ENCODE assay signal across 27 cellular contexts in the genomic region with DNA sequence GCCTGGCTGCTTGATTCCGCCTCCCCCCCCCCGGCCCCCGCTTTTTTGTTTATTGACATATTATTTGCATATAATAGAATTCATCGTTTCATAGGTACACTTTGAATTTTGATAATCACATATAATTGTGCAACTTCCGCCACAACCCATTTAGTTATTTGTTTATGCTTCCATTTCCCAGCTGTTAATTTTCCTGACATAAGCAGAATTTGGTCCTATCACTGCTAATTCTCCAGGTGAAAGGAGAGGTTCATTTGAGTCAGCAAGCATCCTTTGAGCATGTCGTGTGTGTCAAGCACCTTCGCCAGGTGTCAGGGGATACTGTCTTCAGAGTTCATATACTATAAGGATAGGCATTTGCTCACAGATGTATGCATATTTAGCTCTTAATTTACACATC.
"Had no signal": no experiment of that assay in that cellular context is flagged by ENCODE, and none has a peak within 500 bp of the region (broad histone marks: within the 10 kb centered on the region; RNA-seq: fewer than 3 reads in every experiment).

No MANE protein-coding gene starts in this region.

- ATAC-seq: effector memory CD8-positive, alpha-beta T cell; natural killer cell; psoas muscle; right cardiac atrium; stimulated activated memory B cell treated with anti-CD40 and anti-IgM and Interleukin-4, amounts not matched to agents 10 μg/mL and 1 μg/mL and 100 μg/mL, for 72 hours; stimulated activated naive CD8-positive, alpha-beta T cell treated with anti-CD3 and anti-CD28 coated beads, Interleukin-15, Interleukin-2, amounts not matched to agents 100 U/mL and 50 U/mL, for 24 hours had no signal

- H3K27me3 Mint-ChIP-seq: effector memory CD8-positive, alpha-beta T cell; memory B cell; stimulated activated memory B cell treated with anti-CD40 and anti-IgM and Interleukin-4, amounts not matched to agents 10 μg/mL and 1 μg/mL and 100 μg/mL, for 72 hours had no signal

- H3K4me1 ChIP-seq: esophagus squamous epithelium, spleen, testis, tibial artery had no signal

- DNase-seq: effector memory CD8-positive, alpha-beta T cell; erythroblast; esophagus squamous epithelium; foreskin melanocyte; glutamatergic neuron; hypothalamus; immature natural killer cell; islet precursor cell; kidney glomerular epithelial cell; natural killer cell; occipital lobe; ovary; posterior cingulate gyrus; psoas muscle; right cardiac atrium; spleen; stimulated activated CD4-positive, alpha-beta T cell treated with anti-CD3 and anti-CD28 coated beads, Interleukin-4, amount 100 ng/mL, for 4 hours; stimulated activated naive CD8-positive, alpha-beta T cell treated with anti-CD3 and anti-CD28 coated beads, Interleukin-15, Interleukin-2, amounts not matched to agents 100 U/mL and 50 U/mL, for 24 hours; testis; tibial artery had no signal

- H3K27me3 ChIP-seq: esophagus squamous epithelium, ovary, spleen, testis, tibial artery had no signal

- H3K36me3 ChIP-seq: esophagus squamous epithelium, ovary, spleen, tibial artery had no signal

- FAIRE-seq: endometrium had no signal

- H3K4me3 ChIP-seq: coronary artery, esophagus squamous epithelium, lung, ovary, psoas muscle, skin epidermis, spleen, testis, tibial artery had no signal

- H3K9me3 ChIP-seq: esophagus squamous epithelium, ovary, psoas muscle, testis, tibial artery had no signal

- H3K27ac Mint-ChIP-seq: effector memory CD8-positive, alpha-beta T cell; immature natural killer cell; memory B cell; natural killer cell; stimulated activated memory B cell treated with anti-CD40 and anti-IgM and Interleukin-4, amounts not matched to agents 10 μg/mL and 1 μg/mL and 100 μg/mL, for 72 hours; type B pancreatic cell had no signal

- H3K27ac ChIP-seq: coronary artery, esophagus squamous epithelium, ovary, psoas muscle, skin epidermis, spleen, testis, tibial artery had no signal

- H3K4me3 Mint-ChIP-seq: effector memory CD8-positive, alpha-beta T cell; immature natural killer cell; memory B cell; natural killer cell; stimulated activated memory B cell treated with anti-CD40 and anti-IgM and Interleukin-4, amounts not matched to agents 10 μg/mL and 1 μg/mL and 100 μg/mL, for 72 hours; type B pancreatic cell had no signal

- H3K4me1 Mint-ChIP-seq: immature natural killer cell; memory B cell; stimulated activated memory B cell treated with anti-CD40 and anti-IgM and Interleukin-4, amounts not matched to agents 10 μg/mL and 1 μg/mL and 100 μg/mL, for 72 hours had no signal

- H3K36me3 Mint-ChIP-seq: immature natural killer cell, natural killer cell, type B pancreatic cell had no signal
